ENCODE assay signal across 9 cellular contexts in genomic region chr15:63402498-63403253, GRCh38. TPM values are rescaled to one million over a fixed set of nuclear protein-coding genes. Genes with fewer than 3 reads are reported as not detected.
DNase-seq lines count a peak whose midpoint lies in the region; ATAC-seq and TF ChIP-seq lines count a peak whose summit lies in the region.
"Had no signal": no experiment of that assay in that cellular context is flagged by ENCODE, and none has a peak within 500 bp of the region (broad histone marks: within the 10 kb centered on the region; RNA-seq: fewer than 3 reads in every experiment).

No MANE protein-coding gene starts in this region.

- no peak overlapping the region for H3K27ac ChIP-seq in right lobe of liver

- 38% methylated on average over 7 of the region's 7 CpGs for WGBS in right lobe of liver (ENCODE audit: insufficient coverage, low coverage, low lambda C conversion rate, missing lambda C conversion rate)

- no peaks in the 10 kb centered on the region for H3K27me3 ChIP-seq in right lobe of liver

- CTCF ChIA-PET in AG04449 (lab: Yijun Ruan, JAX) = interaction anchor here (0.6 to 4.8 kb wide), 26 partner anchors 8 to 341 kb away, joined by 3 to 151 read pairs (median 4); no protein-coding TSS in a partner anchor

- no peaks in the 10 kb centered on the region for H3K36me3 ChIP-seq in right lobe of liver

- H3K9me3 Mint-ChIP-seq in chondrocyte (ENCODE audit: low read depth) = no peaks in the 10 kb centered on the region
- H3K9me3 Mint-ChIP-seq: stimulated activated naive CD8-positive, alpha-beta T cell treated with anti-CD3 and anti-CD28 coated beads, Interleukin-15, Interleukin-2, amounts not matched to agents 100 ng/mL and 50 ng/mL, for 24 hours had no signal

- no peak overlapping the region for H3K27ac Mint-ChIP-seq in chondrocyte (ENCODE audit: unreplicated experiment)
- H3K27ac Mint-ChIP-seq: stimulated activated naive CD8-positive, alpha-beta T cell treated with anti-CD3 and anti-CD28 coated beads, Interleukin-15, Interleukin-2, amounts not matched to agents 100 ng/mL and 50 ng/mL, for 24 hours had no signal

- TF ChIP-seq POLR2A in right lobe of liver (IDR thresholded peaks at IDR 0.05) = no peak

- DNase-seq in AG04449 (ENCODE audit: low read depth, low spot score) (no peak), NCI-H82 (lab: John Stamatoyannopoulos, UW) (peak; percentile 45), chondrocyte (ENCODE audit: low spot score) (no peak), right lobe of liver (peak in 1 of 3 donors; percentile 3)

- no peak overlapping the region for H3K4me3 Mint-ChIP-seq in chondrocyte (ENCODE audit: unreplicated experiment)
- H3K4me3 Mint-ChIP-seq: stimulated activated naive CD8-positive, alpha-beta T cell treated with anti-CD3 and anti-CD28 coated beads, Interleukin-15, Interleukin-2, amounts not matched to agents 100 ng/mL and 50 ng/mL, for 24 hours had no signal

- no peaks in the 10 kb centered on the region for H3K9me3 ChIP-seq in right lobe of liver

- no peak overlapping the region for H3K4me3 ChIP-seq in AG04449 (ENCODE audit: low read depth, low read length)
- H3K4me3 ChIP-seq in right lobe of liver = no peak overlapping the region

- TF ChIP-seq CTCF in AG04449 (IDR thresholded peaks at IDR 0.05; ENCODE audit: insufficient read depth, low read length, missing control alignments) (peak; percentile 38), GM12873 (IDR thresholded peaks at IDR 0.05; ENCODE audit: insufficient read depth, low read depth, low read length, missing control alignments) (peak; percentile 41), chondrocyte (IDR thresholded peaks at IDR 0.05) (peak; percentile 92), right lobe of liver (IDR thresholded peaks at IDR 0.05) (peak; percentile 63 to 72 (median 72))

- ATAC-seq in right lobe of liver (peak; percentile 67 to 81 (median 72)), HG03139 (IDR thresholded peaks at IDR 0.05; ENCODE audit: unreplicated experiment) (no peak), HG03135 (IDR thresholded peaks at IDR 0.05; ENCODE audit: unreplicated experiment) (no peak), GM19467 (IDR thresholded peaks at IDR 0.05; ENCODE audit: unreplicated experiment) (no peak)

- POLR2A ChIA-PET in AG04449 (lab: Yijun Ruan, JAX) = interaction anchor here (1.0 kb wide), 1 partner anchor 111 kb away, joined by 5 read pairs; no protein-coding TSS in a partner anchor

- H3K4me1 ChIP-seq in right lobe of liver = peaks cover 0 to 5% (median 0%) of the 10 kb centered on the region in 4 donors

- H3K27me3 Mint-ChIP-seq in chondrocyte (ENCODE audit: low read depth) = no peaks in the 10 kb centered on the region

- intact Hi-C loops in right lobe of liver (cut with DNase I) = loop anchor here in 1 of 2 donors (5.0 kb wide), 1 partner anchor 110 kb away; no protein-coding TSS in a partner anchor

- H3K4me1 Mint-ChIP-seq in chondrocyte (ENCODE audit: low read depth) = peaks cover 40% of the 10 kb centered on the region

- no peaks in the 10 kb centered on the region for H3K36me3 Mint-ChIP-seq in chondrocyte (ENCODE audit: low read depth)

RNA-seq across cellular contexts. Expression of gene CA12, which starts 21.0 kb away (rescaled TPM):
- total RNA-seq in chondrocyte (6.7 to 7.9 TPM (median 6.9 TPM) in 3 replicates), right lobe of liver (10 to 100 TPM in 2 of 6 experiments, 1 to 10 TPM in 1, under 1 TPM in 3; 0.02 to 18.3 (median 1.4) TPM)

Comparison
In these comparisons a context has a peak if more than half of its experiments do, and no peak if none do; other contexts are left out.
1. CTCF ChIP-seq: peak in every context shown above with its lines; median percentile 92 in chondrocyte; 72 in right lobe of liver; 41 in GM12873; 38 in AG04449.
2. ATAC-seq: peak in right lobe of liver (4 of 4); none in HG03139 (single experiment), HG03135 (single experiment) and GM19467 (single experiment).